In genomic region chr1:8517579-8518489, GRCh38 we compare ENCODE assay signal across 1 cellular context.
TF ChIP-seq lines count a peak whose summit lies in the region.

No MANE protein-coding gene starts in this region.

TF ChIP-seq in K562, 482 proteins besides CTCF, POLR2A, EP300 and RAD21 (continued from another document and continues in another):
- TF ChIP-seq RERE (CRISPR knock-in tag; IDR thresholded peaks at IDR 0.05; ENCODE audit: borderline replicate concordance) (no peak), DPF2 (IDR thresholded peaks at IDR 0.05) (peak; percentile 86), ILK (tag; IDR thresholded peaks at IDR 0.05; ENCODE audit: borderline replicate concordance, low read depth) (no peak), ZEB2 (IDR thresholded peaks at IDR 0.05) (0 out of 2 replicates have a peak, but pooled peaks have one; percentile 19), CCNT2 (IDR thresholded peaks at IDR 0.05; ENCODE audit: borderline replicate concordance, extremely low read depth, insufficient read length, low read depth, low read length) (peak; percentile 21), ZNF644 (tag; IDR thresholded peaks at IDR 0.05; ENCODE audit: low read depth) (no peak), RBM25 (IDR thresholded peaks at IDR 0.05; ENCODE audit: low read depth, low read length, severe bottlenecking) (no peak), CREBBP (IDR thresholded peaks at IDR 0.05; ENCODE audit: low read depth, low read length) (no peak), PRDM10 (IDR thresholded peaks at IDR 0.05; ENCODE audit: partially characterized antibody) (peak; percentile 25), NR2C2 (CRISPR knock-in tag; IDR thresholded peaks at IDR 0.05) (no peak), NR2C2 (tag; IDR thresholded peaks at IDR 0.05) (no peak), ZC3H11A (IDR thresholded peaks at IDR 0.05; ENCODE audit: low read depth, low read length) (no peak), FOXJ3 (CRISPR knock-in tag; IDR thresholded peaks at IDR 0.05) (peak; percentile 42; the same call in 1 of the 2 replicates), SPI1 (IDR thresholded peaks at IDR 0.05; ENCODE audit: borderline replicate concordance, low read depth, low read length) (peak; percentile 46; the same call in 1 of the 2 replicates), ZNF407 (IDR thresholded peaks at IDR 0.05; ENCODE audit: low read depth) (no peak), POLR2AphosphoS5 (IDR thresholded peaks at IDR 0.05; ENCODE audit: control insufficient read depth, insufficient read depth, low read depth, low read length) (no peak), CBX1 (IDR thresholded peaks at IDR 0.05; ENCODE audit: low read depth) (no peak), ZNF41 (CRISPR knock-in tag; conservative IDR thresholded peaks at IDR 0.05) (no peak), RBM17 (IDR thresholded peaks at IDR 0.05; ENCODE audit: borderline replicate concordance, low read depth, low read length) (no peak), ZBTB8A (IDR thresholded peaks at IDR 0.05; ENCODE audit: partially characterized antibody) (no peak), ZNF778 (CRISPR knock-in tag; IDR thresholded peaks at IDR 0.05) (no peak), STAT5A (IDR thresholded peaks at IDR 0.05; ENCODE audit: borderline replicate concordance, low read length) (0 out of 2 replicates have a peak, but pooled peaks have one; percentile 23), E2F4 (CRISPR knock-in tag; IDR thresholded peaks at IDR 0.05; ENCODE audit: low read depth) (no peak), GATAD2A (IDR thresholded peaks at IDR 0.05) (peak; percentile 51; the same call in 1 of the 2 replicates), NONO (IDR thresholded peaks at IDR 0.05; ENCODE audit: low read depth in 2 of 2, low read length in 1 of 2) (0 out of 4 replicates have a peak, but pooled peaks of 1 of the 2 experiments have one; percentile 27), NCOR1 (IDR thresholded peaks at IDR 0.05) (peak; percentile 63), TEAD4 (IDR thresholded peaks at IDR 0.05; ENCODE audit: low read length) (peak; percentile 65), TEAD4 (CRISPR knock-in tag; IDR thresholded peaks at IDR 0.05; ENCODE audit: borderline replicate concordance) (no peak), CXXC5 (CRISPR knock-in tag; IDR thresholded peaks at IDR 0.05) (no peak), KLF16 (IDR thresholded peaks at IDR 0.05) (0 out of 2 replicates have a peak, but pooled peaks have one; percentile 27), CUX1 (CRISPR knock-in tag; IDR thresholded peaks at IDR 0.05) (no peak), MTA3 (IDR thresholded peaks at IDR 0.05; ENCODE audit: borderline replicate concordance) (0 out of 2 replicates have a peak, but pooled peaks have one; percentile 23), KDM1A (IDR thresholded peaks at IDR 0.05) (0 out of 4 replicates have a peak, but pooled peaks of 1 of the 2 experiments have one; percentile 34)
